Comparison of ENCODE assay signal across 11 cellular contexts in genomic region chr20:3072530-3073250, GRCh38. TPM values are rescaled to one million over a fixed set of nuclear protein-coding genes. Genes with fewer than 3 reads are reported as not detected.
DNase-seq lines count a peak whose midpoint lies in the region; ATAC-seq, FAIRE-seq and TF ChIP-seq lines count a peak whose summit lies in the region.
"Had no signal": no experiment of that assay in that cellular context is flagged by ENCODE, and none has a peak within 500 bp of the region (broad histone marks: within the 10 kb centered on the region; RNA-seq: fewer than 3 reads in every experiment).

No MANE protein-coding gene starts in this region.

- no peak for TF ChIP-seq CTCF in HepG2 (CRISPR knock-in tag; IDR thresholded peaks at IDR 0.05)

- peaks cover 2 to 12% of the 10 kb centered on the region in 2 experiments; a peak in 2 of 5 replicates for H3K27me3 ChIP-seq in HepG2 (ENCODE audit: control insufficient read depth in 1 of 2, insufficient read depth in 2 of 2, low read length in 2 of 2)

- H3K27me3 Mint-ChIP-seq in activated T-cell treated with anti-CD3 and anti-CD28 coated beads, Interleukin-2, amount 50 U/mL, for 24 hours, result peaks cover 2% of the 10 kb centered on the region
- H3K27me3 Mint-ChIP-seq in activated naive CD8-positive, alpha-beta T cell, result no peaks in the 10 kb centered on the region
- peaks cover 6% of the 10 kb centered on the region for H3K27me3 Mint-ChIP-seq in stimulated activated naive CD8-positive, alpha-beta T cell treated with anti-CD3 and anti-CD28 coated beads, Interleukin-15, amount 100 ng/mL, for 72 hours

- H3K9me3 ChIP-seq in HepG2 (ENCODE audit: low read length), result no peaks in the 10 kb centered on the region

- in situ Hi-C loops in HepG2 (cut with HindIII; ENCODE audit: extremely low pct_ligation_motif_present, low pct_unique_long_range_greater_than_20kb), result no loop called here

- H3K27ac Mint-ChIP-seq in activated T-cell treated with anti-CD3 and anti-CD28 coated beads, Interleukin-2, amount 50 U/mL, for 24 hours, result peak overlapping the region; percentile 79
- H3K27ac Mint-ChIP-seq in activated naive CD8-positive, alpha-beta T cell, result peak overlapping the region; percentile 72
- peak overlapping the region; percentile 73 to 88 for H3K27ac Mint-ChIP-seq in stimulated activated naive CD8-positive, alpha-beta T cell treated with anti-CD3 and anti-CD28 coated beads, Interleukin-15, amount 100 ng/mL, for 72 hours

- 65% methylated on average over 22 of the region's 22 CpGs for WGBS in HepG2 (ENCODE audit: low lambda C conversion rate)

- no peaks in the 10 kb centered on the region for H3K79me2 ChIP-seq in HepG2 (ENCODE audit: insufficient read depth, low read length)

- no peaks in the 10 kb centered on the region for H4K20me1 ChIP-seq in HepG2 (ENCODE audit: insufficient read depth, low read length)

- H3K36me3 Mint-ChIP-seq in activated T-cell treated with anti-CD3 and anti-CD28 coated beads, Interleukin-2, amount 50 U/mL, for 24 hours (ENCODE audit: low read depth), result no peaks in the 10 kb centered on the region
- H3K36me3 Mint-ChIP-seq in activated naive CD8-positive, alpha-beta T cell, result peaks cover 3% of the 10 kb centered on the region

- no peak for TF ChIP-seq POLR2A in HepG2 (IDR thresholded peaks at IDR 0.05; ENCODE audit: insufficient read depth in 1 of 2, low read depth in 2 of 2, low read length in 2 of 2)
- TF ChIP-seq POLR2A in GM18505 (IDR thresholded peaks at IDR 0.05; ENCODE audit: borderline replicate concordance, extremely low read depth, insufficient read depth, insufficient read length), result no peak

- peak overlapping the region in 2 of 3 experiments; percentile 7 to 41; a peak in 2 of 6 replicates for H3K4me3 ChIP-seq in HepG2 (replicated peaks in 1 of 3; ENCODE audit: insufficient read depth in 1 of 3, low read depth in 2 of 3, low read length in 3 of 3)

- CTCF ChIA-PET in HepG2 (lab: Yijun Ruan, JAX; ENCODE audit: low intra/inter-chr PET ratio, low total read pairs), result no interaction called here

- no TSS peak for BruUV-seq in HepG2 (replicated peaks; lab: Mats Ljungman, UMichigan)

- H3K4me1 ChIP-seq in HepG2 (ENCODE audit: insufficient read depth, low read length), result peaks cover 71% of the 10 kb centered on the region

- ATAC-seq in HepG2, result peak; percentile 10
- no peak for ATAC-seq in stimulated activated naive CD8-positive, alpha-beta T cell treated with anti-CD3 and anti-CD28 coated beads, Interleukin-15, amount 100 ng/mL, for 72 hours
- no peak for ATAC-seq in GM18505 (IDR thresholded peaks at IDR 0.05; ENCODE audit: unreplicated experiment)

- POLR2A ChIA-PET in HepG2 (lab: Yijun Ruan, JAX), result no interaction called here

- no peak for DNase-seq in activated T-cell treated with anti-CD3 and anti-CD28 coated beads, Interleukin-2, amount 50 U/mL, for 24 hours
- DNase-seq in activated T-cell treated with anti-CD3 and anti-CD28 coated beads, Interleukin-2, amount 50 U/mL, for 48 hours, result no peak
- DNase-seq in HepG2 (ENCODE audit: low spot score) (no peak), NCI-H2227 (lab: John Stamatoyannopoulos, UW; ENCODE audit: unreplicated experiment) (no peak), HUDEP-2 (lab: John Stamatoyannopoulos, UW; ENCODE audit: unreplicated experiment in 76 of 76) (no peak)
- DNase-seq in stimulated activated naive CD8-positive, alpha-beta T cell treated with anti-CD3 and anti-CD28 coated beads, Interleukin-15, amount 100 ng/mL, for 72 hours, result no peak

- peak overlapping the region; percentile 27 for H3K9ac ChIP-seq in HepG2 (ENCODE audit: insufficient read depth, low read depth, low read length)

- H2AFZ ChIP-seq in HepG2 (ENCODE audit: low read length), result no peak overlapping the region

- no peaks in the 10 kb centered on the region for H3K9me3 Mint-ChIP-seq in activated T-cell treated with anti-CD3 and anti-CD28 coated beads, Interleukin-2, amount 50 U/mL, for 24 hours
- no peaks in the 10 kb centered on the region for H3K9me3 Mint-ChIP-seq in activated naive CD8-positive, alpha-beta T cell (ENCODE audit: low read depth)
- no peaks in the 10 kb centered on the region for H3K9me3 Mint-ChIP-seq in stimulated activated naive CD8-positive, alpha-beta T cell treated with anti-CD3 and anti-CD28 coated beads, Interleukin-15, amount 100 ng/mL, for 72 hours

- H3K27ac ChIP-seq in HepG2 (ENCODE audit: extremely low read length, insufficient read depth, low read length), result no peak overlapping the region

- peak overlapping the region; percentile 65 for H3K4me3 Mint-ChIP-seq in activated T-cell treated with anti-CD3 and anti-CD28 coated beads, Interleukin-2, amount 50 U/mL, for 24 hours
- H3K4me3 Mint-ChIP-seq in activated naive CD8-positive, alpha-beta T cell, result peak overlapping the region; percentile 81
- H3K4me3 Mint-ChIP-seq in stimulated activated naive CD8-positive, alpha-beta T cell treated with anti-CD3 and anti-CD28 coated beads, Interleukin-15, amount 100 ng/mL, for 72 hours, result peak overlapping the region; percentile 82 to 86

- no peak for FAIRE-seq in HepG2 (lab: Jason Lieb, UNC)

- H3K4me1 Mint-ChIP-seq in activated T-cell treated with anti-CD3 and anti-CD28 coated beads, Interleukin-2, amount 50 U/mL, for 24 hours (ENCODE audit: low read depth), result peaks cover 24% of the 10 kb centered on the region
- peaks cover 35% of the 10 kb centered on the region for H3K4me1 Mint-ChIP-seq in activated naive CD8-positive, alpha-beta T cell (ENCODE audit: low read depth)
- peaks cover 38% of the 10 kb centered on the region for H3K4me1 Mint-ChIP-seq in stimulated activated naive CD8-positive, alpha-beta T cell treated with anti-CD3 and anti-CD28 coated beads, Interleukin-15, amount 100 ng/mL, for 72 hours

- H3K36me3 ChIP-seq in HepG2 (replicated peaks in 1 of 2; ENCODE audit: control insufficient read depth in 1 of 2, insufficient read depth in 2 of 2, low read length in 2 of 2), result no peaks in the 10 kb centered on the region

- intact Hi-C loops in HepG2 (cut with micrococcal nuclease; ENCODE audit: unreplicated experiment), result no loop called here

- TF ChIP-seq EP300 in HepG2 (IDR thresholded peaks at IDR 0.05; ENCODE audit: low read depth in 2 of 2, low read length in 2 of 2), result no peak
- TF ChIP-seq EP300 in HepG2 (CRISPR knock-in tag; IDR thresholded peaks at IDR 0.05; ENCODE audit: borderline replicate concordance), result no peak

- H3K4me2 ChIP-seq in HepG2 (ENCODE audit: low read depth, low read length), result peak overlapping the region; percentile 51

- no peak for TF ChIP-seq RAD21 in HepG2 (CRISPR knock-in tag; IDR thresholded peaks at IDR 0.05)

RNA-seq across cellular contexts. Expression of gene OXT, which starts 1.3 kb away (rescaled TPM):
- not detected in 2 replicates for total RNA-seq in HepG2 (2016; rRNA removed; fragmentation: Illumina TruSeq; extraction: Trizol)
- not detected in 2 replicates for total RNA-seq in HepG2 (2016; cell fraction: cytosol; rRNA removed; fragmentation: Illumina TruSeq; extraction: Trizol; ENCODE audit: low read depth)
- not detected in 2 replicates for total RNA-seq in HepG2 (2016; cell fraction: insoluble cytoplasmic fraction; rRNA removed; fragmentation: Illumina TruSeq; extraction: Trizol)
- not detected in 2 replicates for total RNA-seq in HepG2 (2016; cell fraction: membrane; rRNA removed; fragmentation: Illumina TruSeq; extraction: Trizol)
- not detected in 2 replicates for total RNA-seq in HepG2 (2016; cell fraction: nucleus; rRNA removed; fragmentation: Illumina TruSeq; extraction: Trizol)
- polyA plus RNA-seq in HepG2 (2011; rRNA removed), result not detected in 2 replicates
- polyA plus RNA-seq in HepG2 (2011; cell fraction: cytosol; rRNA removed), result not detected in 2 replicates
- polyA plus RNA-seq in HepG2 (2011; cell fraction: nucleus; rRNA removed), result not detected in 2 replicates
- polyA plus RNA-seq in HepG2 (2012), result not detected in 2 replicates
- not detected in 2 replicates for polyA plus RNA-seq in HepG2 (2016; cell fraction: cytosol; fragmentation: Illumina TruSeq; extraction: Trizol; ENCODE audit: low read depth)
- not detected in 2 replicates for polyA plus RNA-seq in HepG2 (2016; cell fraction: insoluble cytoplasmic fraction; fragmentation: Illumina TruSeq; extraction: Trizol; ENCODE audit: low read depth)
- polyA plus RNA-seq in HepG2 (2016; cell fraction: membrane; fragmentation: Illumina TruSeq; extraction: Trizol; ENCODE audit: low read depth), result not detected in 2 replicates
- polyA plus RNA-seq in HepG2 (2016; cell fraction: nucleus; fragmentation: Illumina TruSeq; extraction: Trizol; ENCODE audit: insufficient read depth, low read depth), result not detected in 2 replicates
- not detected in 2 replicates for polyA minus RNA-seq in HepG2 (2011; rRNA and poly(A)+ RNA removed; ENCODE audit: low replicate concordance)
- not detected in 2 replicates for polyA minus RNA-seq in HepG2 (2011; cell fraction: cytosol; rRNA and poly(A)+ RNA removed)
- not detected in 2 replicates for polyA minus RNA-seq in HepG2 (2011; cell fraction: nucleus; rRNA and poly(A)+ RNA removed)
- total RNA-seq: epithelial cell of proximal tubule, M059J had no signal

RNA-seq across cellular contexts. Expression of gene AVP, which starts 11.8 kb away (rescaled TPM):
- total RNA-seq in HepG2 (2016; rRNA removed; fragmentation: Illumina TruSeq; extraction: Trizol), result not detected in 2 replicates
- not detected in 2 replicates for total RNA-seq in HepG2 (2016; cell fraction: cytosol; rRNA removed; fragmentation: Illumina TruSeq; extraction: Trizol; ENCODE audit: low read depth)
- not detected in 2 replicates for total RNA-seq in HepG2 (2016; cell fraction: insoluble cytoplasmic fraction; rRNA removed; fragmentation: Illumina TruSeq; extraction: Trizol)
- not detected in 2 replicates for total RNA-seq in HepG2 (2016; cell fraction: membrane; rRNA removed; fragmentation: Illumina TruSeq; extraction: Trizol)
- total RNA-seq in HepG2 (2016; cell fraction: nucleus; rRNA removed; fragmentation: Illumina TruSeq; extraction: Trizol), result not detected in 2 replicates
- 0.12 and 0.21 TPM in 2 replicates for polyA plus RNA-seq in HepG2 (2011; rRNA removed)
- 0.22 and 0.74 TPM in 2 replicates for polyA plus RNA-seq in HepG2 (2011; cell fraction: cytosol; rRNA removed)
- polyA plus RNA-seq in HepG2 (2011; cell fraction: nucleus; rRNA removed), result 0.37 and 0.38 TPM in 2 replicates
- not detected in 2 replicates for polyA plus RNA-seq in HepG2 (2012)
- not detected in 2 replicates for polyA plus RNA-seq in HepG2 (2016; cell fraction: cytosol; fragmentation: Illumina TruSeq; extraction: Trizol; ENCODE audit: low read depth)
- not detected in 2 replicates for polyA plus RNA-seq in HepG2 (2016; cell fraction: insoluble cytoplasmic fraction; fragmentation: Illumina TruSeq; extraction: Trizol; ENCODE audit: low read depth)
- not detected in 2 replicates for polyA plus RNA-seq in HepG2 (2016; cell fraction: membrane; fragmentation: Illumina TruSeq; extraction: Trizol; ENCODE audit: low read depth)
- not detected in 2 replicates for polyA plus RNA-seq in HepG2 (2016; cell fraction: nucleus; fragmentation: Illumina TruSeq; extraction: Trizol; ENCODE audit: insufficient read depth, low read depth)
- not detected in 2 replicates for polyA minus RNA-seq in HepG2 (2011; rRNA and poly(A)+ RNA removed; ENCODE audit: low replicate concordance)
- not detected in 2 replicates for polyA minus RNA-seq in HepG2 (2011; cell fraction: cytosol; rRNA and poly(A)+ RNA removed)
- polyA minus RNA-seq in HepG2 (2011; cell fraction: nucleus; rRNA and poly(A)+ RNA removed), result not detected in 2 replicates
- total RNA-seq: epithelial cell of proximal tubule, liver, M059J had no signal

RNA-seq across cellular contexts. Expression of gene MRPS26, which starts 26.8 kb away (rescaled TPM):
- total RNA-seq in HepG2 (2016; rRNA removed; fragmentation: Illumina TruSeq; extraction: Trizol), result 187 and 201 TPM in 2 replicates
- 73.7 and 85.4 TPM in 2 replicates for total RNA-seq in HepG2 (2016; cell fraction: cytosol; rRNA removed; fragmentation: Illumina TruSeq; extraction: Trizol; ENCODE audit: low read depth)
- 186 and 201 TPM in 2 replicates for total RNA-seq in HepG2 (2016; cell fraction: insoluble cytoplasmic fraction; rRNA removed; fragmentation: Illumina TruSeq; extraction: Trizol)
- 110 and 125 TPM in 2 replicates for total RNA-seq in HepG2 (2016; cell fraction: membrane; rRNA removed; fragmentation: Illumina TruSeq; extraction: Trizol)
- total RNA-seq in HepG2 (2016; cell fraction: nucleus; rRNA removed; fragmentation: Illumina TruSeq; extraction: Trizol), result 63.7 and 71.2 TPM in 2 replicates
- 89.8 and 96.6 TPM in 2 replicates for polyA plus RNA-seq in HepG2 (2011; rRNA removed)
- polyA plus RNA-seq in HepG2 (2011; cell fraction: cytosol; rRNA removed), result 91.9 and 140 TPM in 2 replicates
- 52.3 and 57.4 TPM in 2 replicates for polyA plus RNA-seq in HepG2 (2011; cell fraction: nucleus; rRNA removed)
- 67.7 and 77.8 TPM in 2 replicates for polyA plus RNA-seq in HepG2 (2012)
- 65.7 and 79.0 TPM in 2 replicates for polyA plus RNA-seq in HepG2 (2016; cell fraction: cytosol; fragmentation: Illumina TruSeq; extraction: Trizol; ENCODE audit: low read depth)
- 195 and 204 TPM in 2 replicates for polyA plus RNA-seq in HepG2 (2016; cell fraction: insoluble cytoplasmic fraction; fragmentation: Illumina TruSeq; extraction: Trizol; ENCODE audit: low read depth)
- polyA plus RNA-seq in HepG2 (2016; cell fraction: membrane; fragmentation: Illumina TruSeq; extraction: Trizol; ENCODE audit: low read depth), result 80.8 and 93.5 TPM in 2 replicates
- polyA plus RNA-seq in HepG2 (2016; cell fraction: nucleus; fragmentation: Illumina TruSeq; extraction: Trizol; ENCODE audit: insufficient read depth, low read depth), result 120 and 125 TPM in 2 replicates
- 22.4 and 55.0 TPM in 2 replicates for polyA minus RNA-seq in HepG2 (2011; rRNA and poly(A)+ RNA removed; ENCODE audit: low replicate concordance)
- 24.7 and 35.9 TPM in 2 replicates for polyA minus RNA-seq in HepG2 (2011; cell fraction: cytosol; rRNA and poly(A)+ RNA removed)
- 13.3 and 16.5 TPM in 2 replicates for polyA minus RNA-seq in HepG2 (2011; cell fraction: nucleus; rRNA and poly(A)+ RNA removed)

RNA-seq across cellular contexts. Expression of gene GNRH2, which starts 29.3 kb away (rescaled TPM):
- total RNA-seq in HepG2 (2016; rRNA removed; fragmentation: Illumina TruSeq; extraction: Trizol), result not detected in 2 replicates
- total RNA-seq in HepG2 (2016; cell fraction: cytosol; rRNA removed; fragmentation: Illumina TruSeq; extraction: Trizol; ENCODE audit: low read depth), result not detected in 2 replicates
- total RNA-seq in HepG2 (2016; cell fraction: insoluble cytoplasmic fraction; rRNA removed; fragmentation: Illumina TruSeq; extraction: Trizol), result 0.22 TPM in 1 of 2 replicates, not detected in the other
- total RNA-seq in HepG2 (2016; cell fraction: membrane; rRNA removed; fragmentation: Illumina TruSeq; extraction: Trizol), result not detected in 2 replicates
- total RNA-seq in HepG2 (2016; cell fraction: nucleus; rRNA removed; fragmentation: Illumina TruSeq; extraction: Trizol), result 0.72 and 1.5 TPM in 2 replicates
- 0.22 and 0.28 TPM in 2 replicates for polyA plus RNA-seq in HepG2 (2011; rRNA removed)
- not detected in 2 replicates for polyA plus RNA-seq in HepG2 (2011; cell fraction: cytosol; rRNA removed)
- 2.9 and 3.0 TPM in 2 replicates for polyA plus RNA-seq in HepG2 (2011; cell fraction: nucleus; rRNA removed)
- 0.37 TPM in 1 of 2 replicates, not detected in the other for polyA plus RNA-seq in HepG2 (2012)
- polyA plus RNA-seq in HepG2 (2016; cell fraction: cytosol; fragmentation: Illumina TruSeq; extraction: Trizol; ENCODE audit: low read depth), result not detected in 2 replicates
- polyA plus RNA-seq in HepG2 (2016; cell fraction: insoluble cytoplasmic fraction; fragmentation: Illumina TruSeq; extraction: Trizol; ENCODE audit: low read depth), result not detected in 2 replicates
- polyA plus RNA-seq in HepG2 (2016; cell fraction: membrane; fragmentation: Illumina TruSeq; extraction: Trizol; ENCODE audit: low read depth), result not detected in 2 replicates
- polyA plus RNA-seq in HepG2 (2016; cell fraction: nucleus; fragmentation: Illumina TruSeq; extraction: Trizol; ENCODE audit: insufficient read depth, low read depth), result 0.96 and 1.2 TPM in 2 replicates
- polyA minus RNA-seq in HepG2 (2011; rRNA and poly(A)+ RNA removed; ENCODE audit: low replicate concordance), result 0.21 and 1.1 TPM in 2 replicates
- polyA minus RNA-seq in HepG2 (2011; cell fraction: cytosol; rRNA and poly(A)+ RNA removed), result not detected in 2 replicates
- 5.0 and 7.0 TPM in 2 replicates for polyA minus RNA-seq in HepG2 (2011; cell fraction: nucleus; rRNA and poly(A)+ RNA removed)
- total RNA-seq: epithelial cell of proximal tubule, M059J had no signal
